Comparison of ENCODE assay signal across 22 cellular contexts in the genomic region with DNA sequence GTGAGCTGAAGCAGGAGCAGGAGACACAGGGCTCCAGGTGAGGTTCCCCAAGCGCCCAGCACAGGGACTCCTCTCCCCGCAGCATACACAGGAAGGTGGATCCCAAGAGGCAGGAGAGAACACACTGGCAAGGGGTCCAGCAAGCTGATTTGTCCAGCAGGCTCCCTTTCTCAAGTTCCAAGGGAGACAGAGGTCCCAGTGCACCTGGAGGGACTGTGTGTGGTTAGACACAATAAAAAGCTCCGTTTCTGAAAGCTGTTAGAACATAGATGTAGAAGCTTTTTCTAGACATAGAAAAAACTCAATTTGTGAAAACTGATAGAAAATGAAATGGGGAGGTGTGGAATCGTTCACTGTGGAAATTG. TPM values are rescaled to one million over a fixed set of nuclear protein-coding genes. Genes with fewer than 3 reads are reported as not detected.
DNase-seq lines count a peak whose midpoint lies in the region; ATAC-seq and TF ChIP-seq lines count a peak whose summit lies in the region.
"Had no signal": no experiment of that assay in that cellular context is flagged by ENCODE, and none has a peak within 500 bp of the region (broad histone marks: within the 10 kb centered on the region; RNA-seq: fewer than 3 reads in every experiment).

No MANE protein-coding gene starts in this region.

- POLR2A ChIA-PET in HEK293T (lab: Yijun Ruan, JAX) = interaction anchor here (1.2 to 2.3 kb wide), 3 partner anchors 36 to 183 kb away, joined by 4 to 7 read pairs (median 6); no protein-coding TSS in a partner anchor

- 0 out of 4 replicates have a peak, but pooled peaks of 1 of the 2 experiments have one; percentile 35 for TF ChIP-seq CTCF in GM23338 (conservative IDR thresholded peaks at IDR 0.05; ENCODE audit: low read depth in 2 of 2)

- no peak overlapping the region for H2BK5ac ChIP-seq in neuronal stem cell (ENCODE audit: low read length)

- CTCF ChIA-PET in activated naive CD4-positive, alpha-beta T cell treated with anti-CD3 and anti-CD28 coated beads, Interleukin-2, amount 10 ng/mL, durations not matched to agents 7 days and 5 days (lab: Charles Lee) = interaction anchor here (0.7 to 6.7 kb wide), 28 partner anchors 10 to 533 kb away, joined by 3 to 134 read pairs (median 4); a partner anchor contains a TSS
- CTCF ChIA-PET in HEK293T (lab: Yijun Ruan, JAX) = interaction anchor here (0.6 to 5.0 kb wide), 12 partner anchors 10 to 285 kb away, joined by 3 to 64 read pairs (median 6); no protein-coding TSS in a partner anchor

- no peak overlapping the region for H2BK120ac ChIP-seq in neuronal stem cell (ENCODE audit: low read depth, low read length)

- no peak overlapping the region for H2BK12ac ChIP-seq in neuronal stem cell (ENCODE audit: low read length)

- H3K9me3 ChIP-seq in T-helper 17 cell (ENCODE audit: control insufficient read depth, low read length, poor library complexity, severe bottlenecking) (no peaks in the 10 kb centered on the region), neuronal stem cell (replicated peaks in 1 of 2; ENCODE audit: control insufficient read depth in 2 of 2, insufficient read depth in 1 of 2, low read depth in 1 of 2, low read length in 2 of 2) (peaks cover 0 to 3% of the 10 kb centered on the region in 2 donors)
- H3K9me3 ChIP-seq: A549, right lobe of liver, SJCRH30, upper lobe of right lung had no signal

- H3K4ac ChIP-seq in neuronal stem cell (ENCODE audit: low read length) = no peak overlapping the region

- no peaks in the 10 kb centered on the region for H3F3A ChIP-seq in GM23338 (replicated peaks; ENCODE audit: low read depth)

- no peak overlapping the region for H4K8ac ChIP-seq in neuronal stem cell (ENCODE audit: low read depth, low read length)

- H3K4me1 ChIP-seq in GM23338 (ENCODE audit: insufficient read depth) (peaks cover 9% of the 10 kb centered on the region; the same call in 1 of the 2 replicates), neuronal stem cell (ENCODE audit: control insufficient read depth in 2 of 2, insufficient read depth in 1 of 2, low read depth in 1 of 2, low read length in 2 of 2) (peaks cover 0 to 2% of the 10 kb centered on the region in 2 donors)
- H3K4me1 ChIP-seq: SJCRH30 had no signal

- H2AFZ ChIP-seq in GM23338 (no peak overlapping the region), neuronal stem cell (ENCODE audit: low read length) (peak overlapping the region; percentile 70)

- H3K23ac ChIP-seq in neuronal stem cell (ENCODE audit: low read depth, low read length, poor library complexity) = no peak overlapping the region

- H3K4me2 ChIP-seq in GM23338 = no peak overlapping the region
- H3K4me2 ChIP-seq in neuronal stem cell (ENCODE audit: insufficient read depth, low read length, poor library complexity, severe bottlenecking) = no peak overlapping the region

- H3K4me3 ChIP-seq in GM23338 = no peak overlapping the region
- no peak overlapping the region for H3K4me3 ChIP-seq in neuronal stem cell (ENCODE audit: low read length in 2 of 2)
- H3K4me3 ChIP-seq: SJCRH30, upper lobe of right lung had no signal

- H4K91ac ChIP-seq in neuronal stem cell (ENCODE audit: low read depth, low read length, poor library complexity) = no peak overlapping the region

- peak overlapping the region; percentile 72 for H3K4me3 Mint-ChIP-seq in activated naive CD4-positive, alpha-beta T cell treated with anti-CD3 and anti-CD28 coated beads, Interleukin-2, amount 10 ng/mL, durations not matched to agents 7 days and 5 days
- no peak overlapping the region for H3K4me3 Mint-ChIP-seq in GM23338
- no peak overlapping the region for H3K4me3 Mint-ChIP-seq in T-helper 17 cell
- H3K4me3 Mint-ChIP-seq: dendritic cell treated with granulocyte-macrophage colony-stimulating factor and Interleukin-4, amounts not matched to agents 40 ng/mL and 50 ng/mL, for 4 days had no signal

- H2AK5ac ChIP-seq in neuronal stem cell (ENCODE audit: low read depth, low read length) = no peak overlapping the region

- no peaks in the 10 kb centered on the region for H3K9me3 Mint-ChIP-seq in activated naive CD4-positive, alpha-beta T cell treated with anti-CD3 and anti-CD28 coated beads, Interleukin-2, amount 10 ng/mL, durations not matched to agents 7 days and 5 days
- H3K9me3 Mint-ChIP-seq in GM23338 = peaks cover 16% of the 10 kb centered on the region
- H3K9me3 Mint-ChIP-seq: memory B cell had no signal

- H3K27ac ChIP-seq in GM23338 (ENCODE audit: low read depth) = no peak overlapping the region
- no peak overlapping the region for H3K27ac ChIP-seq in neuronal stem cell (replicated peaks; ENCODE audit: low read length)
- H3K27ac ChIP-seq: cardiac muscle cell, parathyroid adenoma, right lobe of liver, SJCRH30, upper lobe of right lung had no signal

- no peak overlapping the region for H3K14ac ChIP-seq in neuronal stem cell (ENCODE audit: low read length)

- H3K79me1 ChIP-seq in neuronal stem cell (ENCODE audit: low read depth, low read length) = no peaks in the 10 kb centered on the region

- no peak overlapping the region for H3K9ac ChIP-seq in neuronal stem cell (ENCODE audit: low read depth, low read length, poor library complexity)
- H3K9ac ChIP-seq: parathyroid adenoma had no signal

- H3K27me3 Mint-ChIP-seq in activated naive CD4-positive, alpha-beta T cell treated with anti-CD3 and anti-CD28 coated beads, Interleukin-2, amount 10 ng/mL, durations not matched to agents 7 days and 5 days = peaks cover 65% of the 10 kb centered on the region
- H3K27me3 Mint-ChIP-seq in GM23338 (ENCODE audit: insufficient read depth, low read depth, poor library complexity) (peaks cover 30% of the 10 kb centered on the region), T-helper 17 cell (peaks cover 25% of the 10 kb centered on the region)

- no CpG with 5 or more reads among the region's 4 CpGs for WGBS in neuronal stem cell (ENCODE audit: extremely low coverage in 2 of 2, insufficient read length in 2 of 2, insufficient replicate concordance in 1 of 2), 2 donors

- DNase-seq in activated naive CD4-positive, alpha-beta T cell treated with anti-CD3 and anti-CD28 coated beads, Interleukin-2, amount 10 ng/mL, durations not matched to agents 7 days and 5 days = no peak
- DNase-seq in activated naive CD4-positive, alpha-beta T cell treated with anti-CD3 and anti-CD28 coated beads, Interleukin-2, amount 50 U/mL, for 16 hours = no peak
- DNase-seq in GM23338 (ENCODE audit: low spot score) (no peak), T-helper 17 cell (no peak), neuronal stem cell (ENCODE audit: low spot score) (no peak), globus pallidus (ENCODE audit: low spot score) (no peak), HEK293T (ENCODE audit: extremely low spot score) (no peak)

- no peaks in the 10 kb centered on the region for H4K20me1 ChIP-seq in GM23338 (replicated peaks; ENCODE audit: insufficient read depth)

- no peaks in the 10 kb centered on the region for H3K36me3 Mint-ChIP-seq in activated naive CD4-positive, alpha-beta T cell treated with anti-CD3 and anti-CD28 coated beads, Interleukin-2, amount 10 ng/mL, durations not matched to agents 7 days and 5 days
- H3K36me3 Mint-ChIP-seq in GM23338 (ENCODE audit: low read depth) (peaks cover 10% of the 10 kb centered on the region), T-helper 17 cell (ENCODE audit: low read depth) (peaks cover 2% of the 10 kb centered on the region)
- H3K36me3 Mint-ChIP-seq: memory B cell had no signal

- H3K27me3 ChIP-seq in GM23338 (ENCODE audit: insufficient read depth) = peaks cover 34% of the 10 kb centered on the region
- peaks cover 0 to 11% (median 0%) of the 10 kb centered on the region in 3 experiments for H3K27me3 ChIP-seq in neuronal stem cell (ENCODE audit: control insufficient read depth in 3 of 3, insufficient read depth in 3 of 3, low read depth in 1 of 3, low read length in 3 of 3)
- H3K27me3 ChIP-seq: SJCRH30 had no signal

- peak overlapping the region; percentile 58 for H3K18ac ChIP-seq in neuronal stem cell (ENCODE audit: low read length)

- H3K79me2 ChIP-seq in GM23338 (replicated peaks; ENCODE audit: insufficient read depth) = no peaks in the 10 kb centered on the region
- H3K79me2 ChIP-seq: parathyroid adenoma had no signal

- H3K4me1 Mint-ChIP-seq in activated naive CD4-positive, alpha-beta T cell treated with anti-CD3 and anti-CD28 coated beads, Interleukin-2, amount 10 ng/mL, durations not matched to agents 7 days and 5 days = peaks cover 23% of the 10 kb centered on the region
- H3K4me1 Mint-ChIP-seq in GM23338 (peaks cover 11% of the 10 kb centered on the region), T-helper 17 cell (peaks cover 11% of the 10 kb centered on the region)

- H3K27ac Mint-ChIP-seq in activated naive CD4-positive, alpha-beta T cell treated with anti-CD3 and anti-CD28 coated beads, Interleukin-2, amount 10 ng/mL, durations not matched to agents 7 days and 5 days = no peak overlapping the region
- H3K27ac Mint-ChIP-seq in GM23338 = no peak overlapping the region
- H3K27ac Mint-ChIP-seq in T-helper 17 cell = peak overlapping the region; percentile 74
- H3K27ac Mint-ChIP-seq: dendritic cell treated with granulocyte-macrophage colony-stimulating factor and Interleukin-4, amounts not matched to agents 40 ng/mL and 50 ng/mL, for 4 days; memory B cell had no signal

- H3K9me2 ChIP-seq in GM23338 (ENCODE audit: insufficient read depth) = no peaks in the 10 kb centered on the region; the same call in 1 of the 2 replicates

- H3K36me3 ChIP-seq in GM23338 (ENCODE audit: insufficient read depth) (no peaks in the 10 kb centered on the region), neuronal stem cell (replicated peaks in 1 of 2; ENCODE audit: control insufficient read depth in 2 of 2, insufficient read depth in 2 of 2, low read length in 2 of 2) (no peaks in the 10 kb centered on the region)
- H3K36me3 ChIP-seq: cardiac muscle cell, right lobe of liver, SJCRH30, upper lobe of right lung had no signal

- no peak for ATAC-seq in GM23338
- no peak for ATAC-seq in T-helper 17 cell
- ATAC-seq in HG02870 (IDR thresholded peaks at IDR 0.05; ENCODE audit: unreplicated experiment) = no peak

- H2BK15ac ChIP-seq in neuronal stem cell (ENCODE audit: low read length) = no peak overlapping the region

TF ChIP-seq in HEK293T, 16 proteins besides CTCF, POLR2A, EP300 and RAD21 (continues in another document):
- TF ChIP-seq HDGF (IDR thresholded peaks at IDR 0.05; ENCODE audit: borderline replicate concordance) = no peak
- no peak for TF ChIP-seq FOXK2 (IDR thresholded peaks at IDR 0.05)
- no peak for TF ChIP-seq SUZ12 (IDR thresholded peaks at IDR 0.05)
- TF ChIP-seq ARNT (IDR thresholded peaks at IDR 0.05) = no peak
- no peak for TF ChIP-seq ZNF384 (IDR thresholded peaks at IDR 0.05)
- TF ChIP-seq FOXA1 (IDR thresholded peaks at IDR 0.05) = no peak

RNA-seq across cellular contexts. Expression of a gene that starts 1.8 kb away (rescaled TPM):
- total RNA-seq in GM23338 (2014; rRNA removed; shearing (Covaris generic)) = 7.4 and 7.9 TPM in 2 replicates
- 9.2 and 9.5 TPM in 2 replicates for polyA plus RNA-seq in GM23338 (2016; fragmentation: Nextera tagmentation; extraction: Ambion mirVana)
- total RNA-seq in T-helper 17 cell = under 1 TPM; 0.39 to 0.62 TPM
- polyA plus RNA-seq in neuronal stem cell (2013, experiment 1 of 2) = 1.4 TPM
- polyA plus RNA-seq in neuronal stem cell (2013, experiment 2 of 2) = 1.3 TPM
- total RNA-seq: cardiac muscle cell, endothelial cell of umbilical vein, G401, left cardiac atrium, PC-3, SJCRH30, upper lobe of right lung had no signal
- polyA plus RNA-seq: BJ, endothelial cell of umbilical vein had no signal

RNA-seq across cellular contexts. Expression of a gene that starts 39.6 kb away (rescaled TPM):
- total RNA-seq in GM23338 (2014; rRNA removed; shearing (Covaris generic)) = 0.19 and 1.5 TPM in 2 replicates
- 0.97 and 1.1 TPM in 2 replicates for polyA plus RNA-seq in GM23338 (2016; fragmentation: Nextera tagmentation; extraction: Ambion mirVana)
- under 1 TPM in 1 of 2 donors, not detected in 1; 0.22 TPM for total RNA-seq in T-helper 17 cell
- polyA plus RNA-seq in neuronal stem cell (2013, experiment 1 of 2) = 0.10 TPM
- 0.19 TPM for polyA plus RNA-seq in neuronal stem cell (2013, experiment 2 of 2)
- total RNA-seq: activated T-helper 1 cell treated with anti-CD3 and anti-CD28 coated beads, Interleukin-12 subunit alpha, Interleukin-12 subunit beta, Interleukin-2, Interleukin-4 antibody, amounts not matched to agents 30 ng/mL and 10 ng/mL and 1 ng/mL, durations not matched to agents 14 hours and 24 hours and 36 hours; cardiac muscle cell; endothelial cell of umbilical vein; G401; PC-3; SJCRH30 had no signal
- polyA plus RNA-seq: A549, cardiac muscle cell, endothelial cell of umbilical vein had no signal
